Comparison of ENCODE assay signal across 10 cellular contexts in the genomic region with DNA sequence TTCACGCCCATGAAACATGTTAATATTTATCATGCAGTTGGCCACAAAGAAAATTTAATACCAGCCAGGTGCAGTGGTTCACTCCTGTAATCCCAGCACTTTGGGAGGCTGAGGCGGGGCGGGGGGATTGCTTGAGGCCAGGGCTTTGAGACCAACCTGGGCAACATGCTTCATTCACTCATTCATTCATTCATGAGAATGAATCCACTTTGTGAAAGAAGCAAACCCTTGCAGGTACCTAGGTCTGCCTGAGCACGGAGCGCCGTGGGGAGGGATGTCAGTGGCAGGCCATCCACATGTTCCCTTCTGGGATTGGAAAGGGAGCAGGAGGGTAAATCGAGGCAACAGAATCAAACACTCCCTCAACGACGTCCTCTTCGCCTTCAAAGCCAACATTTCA. TPM values are rescaled to one million over a fixed set of nuclear protein-coding genes. Genes with fewer than 3 reads are reported as not detected.
DNase-seq lines count a peak whose midpoint lies in the region; ATAC-seq lines count a peak whose summit lies in the region.
"Had no signal": no experiment of that assay in that cellular context is flagged by ENCODE, and none has a peak within 500 bp of the region (broad histone marks: within the 10 kb centered on the region; RNA-seq: fewer than 3 reads in every experiment).

No MANE protein-coding gene starts in this region.

- H3K9me3 ChIP-seq in mesenchymal stem cell (ENCODE audit: control insufficient read depth, low read length) (no peaks in the 10 kb centered on the region), thymus (ENCODE audit: control insufficient read depth) (no peaks in the 10 kb centered on the region)

- H2BK12ac ChIP-seq in mesenchymal stem cell (ENCODE audit: low read length in 2 of 2), result peak overlapping the region; percentile 27 to 40

- no peak overlapping the region for H2AFZ ChIP-seq in mesenchymal stem cell (ENCODE audit: low read depth, low read length)

- no peaks in the 10 kb centered on the region for H3K27me3 Mint-ChIP-seq in activated T-cell treated with anti-CD3 and anti-CD28 coated beads, Interleukin-2, amount 50 U/mL, for 72 hours (ENCODE audit: low read depth)
- no peaks in the 10 kb centered on the region for H3K27me3 Mint-ChIP-seq in activated naive CD8-positive, alpha-beta T cell treated with anti-CD3 and anti-CD28 coated beads, Interleukin-2, amount 50 U/mL, for 24 hours

- H2BK120ac ChIP-seq in mesenchymal stem cell (ENCODE audit: low read depth, low read length), result no peak overlapping the region

- no peak overlapping the region for H3K4me2 ChIP-seq in mesenchymal stem cell (ENCODE audit: low read length, poor library complexity, severe bottlenecking)

- H3K4me1 ChIP-seq in mesenchymal stem cell (ENCODE audit: control insufficient read depth, insufficient read depth, low read depth, low read length) (peaks cover 41% of the 10 kb centered on the region), thymus (ENCODE audit: control insufficient read depth, insufficient read depth, low read length) (peaks cover 52% of the 10 kb centered on the region)

- peaks cover 7 to 11% of the 10 kb centered on the region in 2 donors for H3K36me3 Mint-ChIP-seq in activated T-cell treated with anti-CD3 and anti-CD28 coated beads, Interleukin-2, amount 50 U/mL, for 72 hours (ENCODE audit: insufficient read depth in 2 of 2)
- H3K36me3 Mint-ChIP-seq in activated naive CD8-positive, alpha-beta T cell treated with anti-CD3 and anti-CD28 coated beads, Interleukin-2, amount 50 U/mL, for 24 hours (ENCODE audit: low read depth), result peaks cover 19% of the 10 kb centered on the region

- H3K18ac ChIP-seq in mesenchymal stem cell (ENCODE audit: low read depth in 1 of 2, low read length in 2 of 2), result peak overlapping the region in 1 of 2 experiments; percentile 11

- peaks cover 0 to 2% of the 10 kb centered on the region in 2 donors for H3K9me3 Mint-ChIP-seq in activated T-cell treated with anti-CD3 and anti-CD28 coated beads, Interleukin-2, amount 50 U/mL, for 72 hours
- H3K9me3 Mint-ChIP-seq in activated naive CD8-positive, alpha-beta T cell treated with anti-CD3 and anti-CD28 coated beads, Interleukin-2, amount 50 U/mL, for 24 hours, result no peaks in the 10 kb centered on the region

- H3K36me3 ChIP-seq in mesenchymal stem cell (ENCODE audit: control insufficient read depth in 1 of 2, insufficient read depth in 2 of 2, low read depth in 1 of 2, low read length in 2 of 2) (peaks cover 13 to 15% of the 10 kb centered on the region in 2 experiments), thymus (ENCODE audit: control insufficient read depth, insufficient read depth) (peaks cover 5% of the 10 kb centered on the region)

- no peak overlapping the region for H3K4ac ChIP-seq in mesenchymal stem cell (ENCODE audit: low read depth in 1 of 2, low read length in 2 of 2)

- H4K91ac ChIP-seq in mesenchymal stem cell (ENCODE audit: low read length), result no peak overlapping the region

- H3K23ac ChIP-seq in mesenchymal stem cell (ENCODE audit: low read length in 2 of 2), result no peak overlapping the region

- no peak overlapping the region for H2BK5ac ChIP-seq in mesenchymal stem cell (ENCODE audit: low read depth, low read length, poor library complexity, severe bottlenecking)

- WGBS in mesenchymal stem cell, result 99% methylated on average over 10 of the region's 10 CpGs
- WGBS in thymus, result 98% methylated on average over 10 of the region's 10 CpGs

- H3K4me1 Mint-ChIP-seq in activated T-cell treated with anti-CD3 and anti-CD28 coated beads, Interleukin-2, amount 50 U/mL, for 72 hours (ENCODE audit: low read depth), result peaks cover 81% of the 10 kb centered on the region
- peaks cover 82% of the 10 kb centered on the region for H3K4me1 Mint-ChIP-seq in activated naive CD8-positive, alpha-beta T cell treated with anti-CD3 and anti-CD28 coated beads, Interleukin-2, amount 50 U/mL, for 24 hours

- H3K79me1 ChIP-seq in mesenchymal stem cell (replicated peaks; ENCODE audit: low read length, poor library complexity, severe bottlenecking), result peaks cover 2% of the 10 kb centered on the region

- H3K27ac Mint-ChIP-seq in activated T-cell treated with anti-CD3 and anti-CD28 coated beads, Interleukin-2, amount 50 U/mL, for 72 hours, result peak overlapping the region; percentile 82
- peak overlapping the region; percentile 81 for H3K27ac Mint-ChIP-seq in activated naive CD8-positive, alpha-beta T cell treated with anti-CD3 and anti-CD28 coated beads, Interleukin-2, amount 50 U/mL, for 24 hours

- peak overlapping the region; percentile 75 for H3K9ac ChIP-seq in mesenchymal stem cell (ENCODE audit: low read length)

- H4K8ac ChIP-seq in mesenchymal stem cell (ENCODE audit: low read length), result no peak overlapping the region

- no peak for DNase-seq in activated T-cell treated with anti-CD3 and anti-CD28 coated beads, Interleukin-2, amount 50 U/mL, for 72 hours
- DNase-seq in activated T-cell treated with anti-CD3 and anti-CD28 coated beads, Interleukin-2, amount 50 U/mL, for 1 hour, result no peak
- DNase-seq in activated naive CD8-positive, alpha-beta T cell treated with anti-CD3 and anti-CD28 coated beads, Interleukin-2, amount 50 U/mL, for 24 hours, result no peak
- no peak for DNase-seq in mesenchymal stem cell
- no peak for DNase-seq in SIG-M5 treated with dmso at 0.1 percent for 504 hours (lab: John Stamatoyannopoulos, UW; ENCODE audit: unreplicated experiment)
- DNase-seq in NOMO-1 treated with DMSO at 0.1 percent for 48 hours (lab: John Stamatoyannopoulos, UW; ENCODE audit: unreplicated experiment), result no peak
- DNase-seq: hippocampal formation, nucleus accumbens had no signal

- peak overlapping the region; percentile 51 for H2AK5ac ChIP-seq in mesenchymal stem cell (ENCODE audit: low read length, severe bottlenecking)

- no peak for ATAC-seq in activated T-cell treated with anti-CD3 and anti-CD28 coated beads, Interleukin-2, amount 50 U/mL, for 72 hours (replicated peaks in 1 of 2)
- no peak for ATAC-seq in activated naive CD8-positive, alpha-beta T cell treated with anti-CD3 and anti-CD28 coated beads, Interleukin-2, amount 50 U/mL, for 24 hours
- ATAC-seq in HG02840 (IDR thresholded peaks at IDR 0.05; ENCODE audit: low FRiP score, unreplicated experiment), result no peak

- H3K27ac ChIP-seq in mesenchymal stem cell (ENCODE audit: low read length, poor library complexity, severe bottlenecking) (no peak overlapping the region), thymus (ENCODE audit: low read depth) (peak overlapping the region; percentile 18)

- H3K4me3 ChIP-seq in mesenchymal stem cell (ENCODE audit: insufficient read depth in 1 of 2, low read depth in 1 of 2, low read length in 2 of 2) (peak overlapping the region in 1 of 2 experiments; percentile 97), thymus (ENCODE audit: low read length) (no peak overlapping the region)

- H3K27me3 ChIP-seq in mesenchymal stem cell (ENCODE audit: control insufficient read depth in 1 of 2, insufficient read depth in 1 of 2, low read length in 2 of 2) (no peaks in the 10 kb centered on the region), thymus (ENCODE audit: control insufficient read depth, insufficient read depth) (no peaks in the 10 kb centered on the region)

- peak overlapping the region; percentile 9 to 85 for H3K4me3 Mint-ChIP-seq in activated T-cell treated with anti-CD3 and anti-CD28 coated beads, Interleukin-2, amount 50 U/mL, for 72 hours
- peak overlapping the region; percentile 91 for H3K4me3 Mint-ChIP-seq in activated naive CD8-positive, alpha-beta T cell treated with anti-CD3 and anti-CD28 coated beads, Interleukin-2, amount 50 U/mL, for 24 hours

- H3K14ac ChIP-seq in mesenchymal stem cell (ENCODE audit: low read length in 2 of 2), result no peak overlapping the region

- no peak overlapping the region for H2BK15ac ChIP-seq in mesenchymal stem cell (ENCODE audit: low read depth, poor library complexity, severe bottlenecking)

RNA-seq across cellular contexts. Expression of a gene that starts 4.7 kb away (rescaled TPM):
- total RNA-seq in activated T-cell treated with anti-CD3 and anti-CD28 coated beads, Interleukin-2, amount 50 U/mL, for 72 hours, result 100 to 1,000 TPM; 207 to 229 TPM
- 670 TPM for polyA plus RNA-seq in mesenchymal stem cell (2013, experiment 1 of 2)
- polyA plus RNA-seq in mesenchymal stem cell (2013, experiment 2 of 2), result 665 TPM
- polyA plus RNA-seq in thymus, result 152 TPM
